28 cellular contexts compared by ENCODE assay signal in genomic region chr11:34191592-34191991, GRCh38.
DNase-seq lines count a peak whose midpoint lies in the region; ATAC-seq, FAIRE-seq and TF ChIP-seq lines count a peak whose summit lies in the region.
"Had no signal": no experiment of that assay in that cellular context is flagged by ENCODE, and none has a peak within 500 bp of the region (broad histone marks: within the 10 kb centered on the region; RNA-seq: fewer than 3 reads in every experiment).

No MANE protein-coding gene starts in this region.

- peak overlapping the region; percentile 30 for H3K27ac Mint-ChIP-seq in neural progenitor cell
- H3K27ac Mint-ChIP-seq in naive thymus-derived CD4-positive, alpha-beta T cell: no peak overlapping the region
- H3K27ac Mint-ChIP-seq: CD4-positive, alpha-beta memory T cell; stimulated activated effector memory CD8-positive, alpha-beta T cell treated with anti-CD3 and anti-CD28 coated beads, Interleukin-12 subunit alpha, Interleukin-12 subunit beta, amount 100 ng/mL, for 72 hours; T-helper 2 cell treated with Interferon-gamma antibody and Interleukin-4, amounts not matched to agents 5 μg/mL and 100 μg/mL, for 36 hours had no signal

- H3K9ac ChIP-seq in HepG2 (ENCODE audit: insufficient read depth, low read depth, low read length) (no peak overlapping the region), neural progenitor cell (no peak overlapping the region)

- no peak overlapping the region for H3K27ac ChIP-seq in HepG2 (ENCODE audit: extremely low read length, insufficient read depth, low read length)
- no peak overlapping the region for H3K27ac ChIP-seq in right lobe of liver
- peak overlapping the region; percentile 85 to 86 for H3K27ac ChIP-seq in ascending aorta
- no peak overlapping the region for H3K27ac ChIP-seq in neural progenitor cell
- H3K27ac ChIP-seq in naive thymus-derived CD4-positive, alpha-beta T cell (ENCODE audit: low read depth, low read length): no peak overlapping the region
- H3K27ac ChIP-seq: body of pancreas, lower lobe of right lung, WERI-Rb-1 had no signal

- H3K4me3 Mint-ChIP-seq in neural progenitor cell: no peak overlapping the region
- no peak overlapping the region for H3K4me3 Mint-ChIP-seq in naive thymus-derived CD4-positive, alpha-beta T cell
- H3K4me3 Mint-ChIP-seq: CD4-positive, alpha-beta memory T cell; nephron; stimulated activated effector memory CD8-positive, alpha-beta T cell treated with anti-CD3 and anti-CD28 coated beads, Interleukin-12 subunit alpha, Interleukin-12 subunit beta, amount 100 ng/mL, for 72 hours; T-helper 2 cell treated with Interferon-gamma antibody and Interleukin-4, amounts not matched to agents 5 μg/mL and 100 μg/mL, for 36 hours had no signal

- no peak overlapping the region for H2AFZ ChIP-seq in HepG2 (ENCODE audit: low read length)
- H2AFZ ChIP-seq in neural progenitor cell (replicated peaks): no peak overlapping the region

- TF ChIP-seq POLR2A in HepG2 (IDR thresholded peaks at IDR 0.05; ENCODE audit: insufficient read depth in 1 of 2, low read depth in 2 of 2, low read length in 2 of 2): no peak
- TF ChIP-seq POLR2A in right lobe of liver (IDR thresholded peaks at IDR 0.05): no peak

- peaks cover 5% of the 10 kb centered on the region for H3K27me3 Mint-ChIP-seq in neural progenitor cell (ENCODE audit: insufficient read depth, low read depth)
- H3K27me3 Mint-ChIP-seq in naive thymus-derived CD4-positive, alpha-beta T cell: peaks cover 0 to 6% (median 0%) of the 10 kb centered on the region in 5 donors

- no peaks in the 10 kb centered on the region for H3K27me3 ChIP-seq in HepG2 (ENCODE audit: control insufficient read depth in 1 of 2, insufficient read depth in 2 of 2, low read length in 2 of 2)
- H3K27me3 ChIP-seq in right lobe of liver: no peaks in the 10 kb centered on the region
- no peaks in the 10 kb centered on the region for H3K27me3 ChIP-seq in ascending aorta
- H3K27me3 ChIP-seq in neural progenitor cell: peaks cover 30% of the 10 kb centered on the region
- H3K27me3 ChIP-seq in naive thymus-derived CD4-positive, alpha-beta T cell (ENCODE audit: control insufficient read depth in 2 of 2, insufficient read depth in 2 of 2, low read length in 2 of 2): no peaks in the 10 kb centered on the region
- H3K27me3 ChIP-seq: body of pancreas, ovary had no signal

- TF ChIP-seq RAD21 in HepG2 (CRISPR knock-in tag; IDR thresholded peaks at IDR 0.05): no peak

- TF ChIP-seq CTCF in HepG2 (CRISPR knock-in tag; IDR thresholded peaks at IDR 0.05): no peak
- TF ChIP-seq CTCF in right lobe of liver (IDR thresholded peaks at IDR 0.05): no peak
- TF ChIP-seq CTCF in ascending aorta (IDR thresholded peaks at IDR 0.05): no peak
- TF ChIP-seq CTCF in neural progenitor cell (IDR thresholded peaks at IDR 0.05): no peak

- peaks cover 19% of the 10 kb centered on the region for H3F3A ChIP-seq in neural progenitor cell (ENCODE audit: low read depth)

- no peaks in the 10 kb centered on the region for H3K79me2 ChIP-seq in HepG2 (ENCODE audit: insufficient read depth, low read length)
- no peaks in the 10 kb centered on the region for H3K79me2 ChIP-seq in neural progenitor cell (ENCODE audit: low read depth)

- peaks cover 14% of the 10 kb centered on the region for H3K4me1 ChIP-seq in HepG2 (ENCODE audit: insufficient read depth, low read length)
- peaks cover 0 to 10% (median 0%) of the 10 kb centered on the region in 4 donors for H3K4me1 ChIP-seq in right lobe of liver
- H3K4me1 ChIP-seq in ascending aorta: peaks cover 1 to 30% of the 10 kb centered on the region in 2 donors
- peaks cover 37% of the 10 kb centered on the region for H3K4me1 ChIP-seq in neural progenitor cell
- no peaks in the 10 kb centered on the region for H3K4me1 ChIP-seq in naive thymus-derived CD4-positive, alpha-beta T cell (ENCODE audit: control insufficient read depth in 2 of 2, insufficient read depth in 2 of 2, low read length in 2 of 2)
- H3K4me1 ChIP-seq: lower lobe of right lung had no signal

- BruUV-seq in HepG2 (replicated peaks; lab: Mats Ljungman, UMichigan): no TSS peak

- TF ChIP-seq EP300 in HepG2 (IDR thresholded peaks at IDR 0.05; ENCODE audit: low read depth in 2 of 2, low read length in 2 of 2) (no peak), HepG2 (CRISPR knock-in tag; IDR thresholded peaks at IDR 0.05; ENCODE audit: borderline replicate concordance) (no peak)

- H3K9me3 ChIP-seq in HepG2 (ENCODE audit: low read length) (no peaks in the 10 kb centered on the region), right lobe of liver (no peaks in the 10 kb centered on the region), ascending aorta (no peaks in the 10 kb centered on the region), neural progenitor cell (ENCODE audit: low read depth) (no peaks in the 10 kb centered on the region)
- no peaks in the 10 kb centered on the region for H3K9me3 ChIP-seq in naive thymus-derived CD4-positive, alpha-beta T cell (ENCODE audit: control insufficient read depth in 2 of 3, low read length in 3 of 3)
- H3K9me3 ChIP-seq: body of pancreas, lower lobe of right lung, ovary had no signal

- no peaks in the 10 kb centered on the region for H3K36me3 Mint-ChIP-seq in neural progenitor cell
- H3K36me3 Mint-ChIP-seq in naive thymus-derived CD4-positive, alpha-beta T cell: no peaks in the 10 kb centered on the region
- H3K36me3 Mint-ChIP-seq: CD4-positive, alpha-beta memory T cell had no signal

- 98% methylated on average over 5 of the region's 5 CpGs for WGBS in HepG2 (ENCODE audit: low lambda C conversion rate)
- WGBS in right lobe of liver (ENCODE audit: insufficient coverage, low coverage, low lambda C conversion rate, missing lambda C conversion rate): 89% methylated on average over 1 of the region's 5 CpGs

- CTCF ChIA-PET in HepG2 (lab: Yijun Ruan, JAX; ENCODE audit: low intra/inter-chr PET ratio, low total read pairs): no interaction called here
- CTCF ChIA-PET in naive thymus-derived CD4-positive, alpha-beta T cell (lab: Charles Lee): no interaction called here

- no peaks in the 10 kb centered on the region for H3K9me3 Mint-ChIP-seq in neural progenitor cell
- no peaks in the 10 kb centered on the region for H3K9me3 Mint-ChIP-seq in naive thymus-derived CD4-positive, alpha-beta T cell
- H3K9me3 Mint-ChIP-seq: CD4-positive, alpha-beta memory T cell; nephron; stimulated activated effector memory CD8-positive, alpha-beta T cell treated with anti-CD3 and anti-CD28 coated beads, Interleukin-12 subunit alpha, Interleukin-12 subunit beta, amount 100 ng/mL, for 72 hours; T-helper 2 cell treated with Interferon-gamma antibody and Interleukin-4, amounts not matched to agents 5 μg/mL and 100 μg/mL, for 36 hours had no signal

- peaks cover 19 to 23% of the 10 kb centered on the region in 2 experiments; a peak in 4 of 5 replicates for H3K36me3 ChIP-seq in HepG2 (replicated peaks in 1 of 2; ENCODE audit: control insufficient read depth in 1 of 2, insufficient read depth in 2 of 2, low read length in 2 of 2)
- no peaks in the 10 kb centered on the region for H3K36me3 ChIP-seq in right lobe of liver
- H3K36me3 ChIP-seq in ascending aorta: no peaks in the 10 kb centered on the region
- H3K36me3 ChIP-seq in neural progenitor cell: no peaks in the 10 kb centered on the region
- H3K36me3 ChIP-seq in naive thymus-derived CD4-positive, alpha-beta T cell (ENCODE audit: control insufficient read depth in 2 of 3, insufficient read depth in 3 of 3, low read length in 3 of 3): no peaks in the 10 kb centered on the region
- H3K36me3 ChIP-seq: lower lobe of right lung, ovary had no signal

- H4K20me1 ChIP-seq in HepG2 (ENCODE audit: insufficient read depth, low read length) (no peaks in the 10 kb centered on the region), neural progenitor cell (ENCODE audit: low read depth) (no peaks in the 10 kb centered on the region)

- H3K4me2 ChIP-seq in HepG2 (ENCODE audit: low read depth, low read length) (no peak overlapping the region), neural progenitor cell (no peak overlapping the region)

- POLR2A ChIA-PET in HepG2 (lab: Yijun Ruan, JAX): no interaction called here
- POLR2A ChIA-PET in naive thymus-derived CD4-positive, alpha-beta T cell (lab: Charles Lee): no interaction called here

- peaks cover 61% of the 10 kb centered on the region for H3K4me1 Mint-ChIP-seq in neural progenitor cell
- peaks cover 0 to 14% (median 2%) of the 10 kb centered on the region in 7 donors for H3K4me1 Mint-ChIP-seq in naive thymus-derived CD4-positive, alpha-beta T cell

- H3K4me3 ChIP-seq in HepG2 (replicated peaks in 1 of 3; ENCODE audit: insufficient read depth in 1 of 3, low read depth in 2 of 3, low read length in 3 of 3) (no peak overlapping the region), right lobe of liver (no peak overlapping the region), ascending aorta (no peak overlapping the region), neural progenitor cell (no peak overlapping the region)
- H3K4me3 ChIP-seq in naive thymus-derived CD4-positive, alpha-beta T cell (ENCODE audit: low read length): no peak overlapping the region
- H3K4me3 ChIP-seq: body of pancreas, lower lobe of right lung, ovary had no signal

- ATAC-seq in HepG2 (no peak; the same call in 2 of the 3 replicates), right lobe of liver (no peak)
- no peak for ATAC-seq in naive thymus-derived CD4-positive, alpha-beta T cell
- ATAC-seq: body of pancreas; stimulated activated effector memory CD8-positive, alpha-beta T cell treated with anti-CD3 and anti-CD28 coated beads, Interleukin-12 subunit alpha, Interleukin-12 subunit beta, amount 100 ng/mL, for 72 hours had no signal

- in situ Hi-C loops in HepG2 (cut with HindIII; ENCODE audit: extremely low pct_ligation_motif_present, low pct_unique_long_range_greater_than_20kb): no loop called here

- DNase-seq in HepG2 (ENCODE audit: low spot score) (no peak), right lobe of liver (no peak), ascending aorta (ENCODE audit: low spot score in 2 of 2) (no peak), neural progenitor cell (ENCODE audit: low spot score) (no peak), NCI-H1092 (lab: John Stamatoyannopoulos, UW) (no peak), superior temporal gyrus (ENCODE audit: extremely low spot score) (no peak)
- no peak for DNase-seq in central memory CD4-positive, alpha-beta T cell
- no peak for DNase-seq in naive thymus-derived CD4-positive, alpha-beta T cell
- DNase-seq: activated CD4-positive, alpha-beta T cell treated with anti-CD3 and anti-CD28 coated beads, Interleukin-2, amount 50 U/mL, for 1 hour; activated naive CD4-positive, alpha-beta T cell; activated T-cell treated with anti-CD3 and anti-CD28 coated beads, Interleukin-2, amount 50 U/mL, for 48 hours; AML-193; body of pancreas; CD4-positive, alpha-beta memory T cell; DMS153; glutamatergic neuron; KBM-7; kidney; lower lobe of right lung; NCI-H146; ovary; stimulated activated CD4-positive, alpha-beta T cell treated with anti-CD3 and anti-CD28 coated beads, Interleukin-4, amount 100 ng/mL, for 1 hour; WERI-Rb-1 had no signal

- FAIRE-seq in HepG2 (lab: Jason Lieb, UNC): no peak
- FAIRE-seq: H1, kidney, urothelium cell line had no signal

- intact Hi-C loops in HepG2 (cut with micrococcal nuclease; ENCODE audit: unreplicated experiment) (no loop called here), right lobe of liver (cut with DNase I) (no loop called here), ascending aorta (cut with DNase I) (loop anchor here (5.0 kb wide), 3 partner anchors 61 to 116 kb away; no protein-coding TSS in a partner anchor)
- intact Hi-C loops in naive thymus-derived CD4-positive, alpha-beta T cell (cut with micrococcal nuclease): no loop called here

Comparison
In these comparisons a context has a peak if more than half of its experiments do, and no peak if none do; other contexts are left out.
1. H3K27ac ChIP-seq: peak in ascending aorta (2 of 2); none in HepG2 (single experiment), right lobe of liver (0 of 3), neural progenitor cell (single experiment) and naive thymus-derived CD4-positive, alpha-beta T cell (single experiment).